ENCODE assay signal across 1 cellular context in the genomic region with DNA sequence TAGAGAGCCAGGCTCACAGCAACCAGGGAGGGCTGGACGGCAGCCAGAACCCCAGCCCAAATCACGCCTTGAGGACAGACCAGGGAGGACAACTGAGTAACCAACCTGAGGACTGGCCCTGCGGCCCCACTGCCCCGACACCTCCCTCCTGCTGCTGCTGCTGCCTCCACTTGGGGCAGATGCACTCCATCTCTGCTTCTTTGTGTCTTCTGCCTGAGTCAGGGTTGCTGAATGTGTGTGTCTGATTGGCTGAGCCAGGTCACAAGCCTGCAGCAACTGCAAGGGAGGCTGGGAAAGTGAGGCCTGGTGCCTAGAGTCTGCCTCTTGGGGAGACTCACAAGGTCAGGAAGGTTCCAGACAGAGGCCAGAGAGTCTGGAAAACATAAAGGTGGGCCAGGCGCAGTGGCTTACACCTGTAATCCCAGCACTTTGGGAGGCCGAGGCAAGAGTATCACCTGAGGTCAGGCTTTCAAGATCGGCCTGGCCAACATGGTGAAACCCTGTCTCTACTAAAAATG.
A peak's percentile ranks its signal among the peaks of the same experiment; 100 is the strongest.
TF ChIP-seq lines count a peak whose summit lies in the region.

No MANE protein-coding gene starts in this region.

TF ChIP-seq in K562, 482 proteins besides CTCF, POLR2A, EP300 and RAD21 (continued from another document and continues in another):
- TF ChIP-seq, protein P1, sequence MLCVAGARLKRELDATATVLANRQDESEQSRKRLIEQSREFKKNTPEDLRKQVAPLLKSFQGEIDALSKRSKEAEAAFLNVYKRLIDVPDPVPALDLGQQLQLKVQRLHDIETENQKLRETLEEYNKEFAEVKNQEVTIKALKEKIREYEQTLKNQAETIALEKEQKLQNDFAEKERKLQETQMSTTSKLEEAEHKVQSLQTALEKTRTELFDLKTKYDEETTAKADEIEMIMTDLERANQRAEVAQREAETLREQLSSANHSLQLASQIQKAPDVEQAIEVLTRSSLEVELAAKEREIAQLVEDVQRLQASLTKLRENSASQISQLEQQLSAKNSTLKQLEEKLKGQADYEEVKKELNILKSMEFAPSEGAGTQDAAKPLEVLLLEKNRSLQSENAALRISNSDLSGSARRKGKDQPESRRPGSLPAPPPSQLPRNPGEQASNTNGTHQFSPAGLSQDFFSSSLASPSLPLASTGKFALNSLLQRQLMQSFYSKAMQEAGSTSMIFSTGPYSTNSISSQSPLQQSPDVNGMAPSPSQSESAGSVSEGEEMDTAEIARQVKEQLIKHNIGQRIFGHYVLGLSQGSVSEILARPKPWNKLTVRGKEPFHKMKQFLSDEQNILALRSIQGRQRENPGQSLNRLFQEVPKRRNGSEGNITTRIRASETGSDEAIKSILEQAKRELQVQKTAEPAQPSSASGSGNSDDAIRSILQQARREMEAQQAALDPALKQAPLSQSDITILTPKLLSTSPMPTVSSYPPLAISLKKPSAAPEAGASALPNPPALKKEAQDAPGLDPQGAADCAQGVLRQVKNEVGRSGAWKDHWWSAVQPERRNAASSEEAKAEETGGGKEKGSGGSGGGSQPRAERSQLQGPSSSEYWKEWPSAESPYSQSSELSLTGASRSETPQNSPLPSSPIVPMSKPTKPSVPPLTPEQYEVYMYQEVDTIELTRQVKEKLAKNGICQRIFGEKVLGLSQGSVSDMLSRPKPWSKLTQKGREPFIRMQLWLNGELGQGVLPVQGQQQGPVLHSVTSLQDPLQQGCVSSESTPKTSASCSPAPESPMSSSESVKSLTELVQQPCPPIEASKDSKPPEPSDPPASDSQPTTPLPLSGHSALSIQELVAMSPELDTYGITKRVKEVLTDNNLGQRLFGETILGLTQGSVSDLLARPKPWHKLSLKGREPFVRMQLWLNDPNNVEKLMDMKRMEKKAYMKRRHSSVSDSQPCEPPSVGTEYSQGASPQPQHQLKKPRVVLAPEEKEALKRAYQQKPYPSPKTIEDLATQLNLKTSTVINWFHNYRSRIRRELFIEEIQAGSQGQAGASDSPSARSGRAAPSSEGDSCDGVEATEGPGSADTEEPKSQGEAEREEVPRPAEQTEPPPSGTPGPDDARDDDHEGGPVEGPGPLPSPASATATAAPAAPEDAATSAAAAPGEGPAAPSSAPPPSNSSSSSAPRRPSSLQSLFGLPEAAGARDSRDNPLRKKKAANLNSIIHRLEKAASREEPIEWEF (CRISPR knock-in tag; IDR thresholded peaks at IDR 0.05): no peak
- no peak for TF ChIP-seq ZNF76 (CRISPR knock-in tag; IDR thresholded peaks at IDR 0.05; ENCODE audit: borderline replicate concordance)
- no peak for TF ChIP-seq FUS (optimal IDR thresholded peaks at IDR 0.05; ENCODE audit: low read depth, low read length)
- TF ChIP-seq JUN (IDR thresholded peaks at IDR 0.05; ENCODE audit: borderline replicate concordance, low read depth, low read length): 0 out of 2 replicates have a peak, but pooled peaks have one; percentile 40
- TF ChIP-seq JUN (CRISPR knock-in tag; IDR thresholded peaks at IDR 0.05; ENCODE audit: borderline replicate concordance): no peak
- TF ChIP-seq SREBF2 (CRISPR knock-in tag; IDR thresholded peaks at IDR 0.05): no peak
- TF ChIP-seq ZNF699 (CRISPR knock-in tag; IDR thresholded peaks at IDR 0.05; ENCODE audit: insufficient replicate concordance): no peak
- TF ChIP-seq SIN3B (IDR thresholded peaks at IDR 0.05; ENCODE audit: low read depth): no peak
- TF ChIP-seq ZNF24 (IDR thresholded peaks at IDR 0.05): no peak
- TF ChIP-seq, protein P2, sequence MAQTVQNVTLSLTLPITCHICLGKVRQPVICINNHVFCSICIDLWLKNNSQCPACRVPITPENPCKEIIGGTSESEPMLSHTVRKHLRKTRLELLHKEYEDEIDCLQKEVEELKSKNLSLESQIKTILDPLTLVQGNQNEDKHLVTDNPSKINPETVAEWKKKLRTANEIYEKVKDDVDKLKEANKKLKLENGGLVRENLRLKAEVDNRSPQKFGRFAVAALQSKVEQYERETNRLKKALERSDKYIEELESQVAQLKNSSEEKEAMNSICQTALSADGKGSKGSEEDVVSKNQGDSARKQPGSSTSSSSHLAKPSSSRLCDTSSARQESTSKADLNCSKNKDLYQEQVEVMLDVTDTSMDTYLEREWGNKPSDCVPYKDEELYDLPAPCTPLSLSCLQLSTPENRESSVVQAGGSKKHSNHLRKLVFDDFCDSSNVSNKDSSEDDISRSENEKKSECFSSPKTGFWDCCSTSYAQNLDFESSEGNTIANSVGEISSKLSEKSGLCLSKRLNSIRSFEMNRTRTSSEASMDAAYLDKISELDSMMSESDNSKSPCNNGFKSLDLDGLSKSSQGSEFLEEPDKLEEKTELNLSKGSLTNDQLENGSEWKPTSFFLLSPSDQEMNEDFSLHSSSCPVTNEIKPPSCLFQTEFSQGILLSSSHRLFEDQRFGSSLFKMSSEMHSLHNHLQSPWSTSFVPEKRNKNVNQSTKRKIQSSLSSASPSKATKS (CRISPR knock-in tag; IDR thresholded peaks at IDR 0.05): no peak
- TF ChIP-seq CBFB (CRISPR knock-in tag; IDR thresholded peaks at IDR 0.05): no peak
- TF ChIP-seq RBM39 (optimal IDR thresholded peaks at IDR 0.05; ENCODE audit: low read depth, low read length): no peak
- peak; percentile 22; the same call in 1 of the 2 replicates for TF ChIP-seq ZNF316 (IDR thresholded peaks at IDR 0.05)
- no peak for TF ChIP-seq ERF (CRISPR knock-in tag; IDR thresholded peaks at IDR 0.05)
- TF ChIP-seq ZFX (CRISPR knock-in tag; IDR thresholded peaks at IDR 0.05): 0 out of 2 replicates have a peak, but pooled peaks have one; percentile 20
- TF ChIP-seq NCOA4 (IDR thresholded peaks at IDR 0.05; ENCODE audit: partially characterized antibody): no peak
- no peak for TF ChIP-seq L3MBTL2 (IDR thresholded peaks at IDR 0.05)
- no peak for TF ChIP-seq NFIX (CRISPR knock-in tag; IDR thresholded peaks at IDR 0.05; ENCODE audit: low read depth)
- TF ChIP-seq, protein P3, sequence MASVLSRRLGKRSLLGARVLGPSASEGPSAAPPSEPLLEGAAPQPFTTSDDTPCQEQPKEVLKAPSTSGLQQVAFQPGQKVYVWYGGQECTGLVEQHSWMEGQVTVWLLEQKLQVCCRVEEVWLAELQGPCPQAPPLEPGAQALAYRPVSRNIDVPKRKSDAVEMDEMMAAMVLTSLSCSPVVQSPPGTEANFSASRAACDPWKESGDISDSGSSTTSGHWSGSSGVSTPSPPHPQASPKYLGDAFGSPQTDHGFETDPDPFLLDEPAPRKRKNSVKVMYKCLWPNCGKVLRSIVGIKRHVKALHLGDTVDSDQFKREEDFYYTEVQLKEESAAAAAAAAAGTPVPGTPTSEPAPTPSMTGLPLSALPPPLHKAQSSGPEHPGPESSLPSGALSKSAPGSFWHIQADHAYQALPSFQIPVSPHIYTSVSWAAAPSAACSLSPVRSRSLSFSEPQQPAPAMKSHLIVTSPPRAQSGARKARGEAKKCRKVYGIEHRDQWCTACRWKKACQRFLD (CRISPR knock-in tag; IDR thresholded peaks at IDR 0.05): no peak
- no peak for TF ChIP-seq ILF3 (IDR thresholded peaks at IDR 0.05; ENCODE audit: borderline replicate concordance)
- TF ChIP-seq HSF4 (CRISPR knock-in tag; IDR thresholded peaks at IDR 0.05; ENCODE audit: borderline replicate concordance): no peak
- TF ChIP-seq, protein P4, sequence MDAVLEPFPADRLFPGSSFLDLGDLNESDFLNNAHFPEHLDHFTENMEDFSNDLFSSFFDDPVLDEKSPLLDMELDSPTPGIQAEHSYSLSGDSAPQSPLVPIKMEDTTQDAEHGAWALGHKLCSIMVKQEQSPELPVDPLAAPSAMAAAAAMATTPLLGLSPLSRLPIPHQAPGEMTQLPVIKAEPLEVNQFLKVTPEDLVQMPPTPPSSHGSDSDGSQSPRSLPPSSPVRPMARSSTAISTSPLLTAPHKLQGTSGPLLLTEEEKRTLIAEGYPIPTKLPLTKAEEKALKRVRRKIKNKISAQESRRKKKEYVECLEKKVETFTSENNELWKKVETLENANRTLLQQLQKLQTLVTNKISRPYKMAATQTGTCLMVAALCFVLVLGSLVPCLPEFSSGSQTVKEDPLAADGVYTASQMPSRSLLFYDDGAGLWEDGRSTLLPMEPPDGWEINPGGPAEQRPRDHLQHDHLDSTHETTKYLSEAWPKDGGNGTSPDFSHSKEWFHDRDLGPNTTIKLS (IDR thresholded peaks at IDR 0.05; ENCODE audit: borderline replicate concordance, low read depth): no peak
- TF ChIP-seq, protein P5, sequence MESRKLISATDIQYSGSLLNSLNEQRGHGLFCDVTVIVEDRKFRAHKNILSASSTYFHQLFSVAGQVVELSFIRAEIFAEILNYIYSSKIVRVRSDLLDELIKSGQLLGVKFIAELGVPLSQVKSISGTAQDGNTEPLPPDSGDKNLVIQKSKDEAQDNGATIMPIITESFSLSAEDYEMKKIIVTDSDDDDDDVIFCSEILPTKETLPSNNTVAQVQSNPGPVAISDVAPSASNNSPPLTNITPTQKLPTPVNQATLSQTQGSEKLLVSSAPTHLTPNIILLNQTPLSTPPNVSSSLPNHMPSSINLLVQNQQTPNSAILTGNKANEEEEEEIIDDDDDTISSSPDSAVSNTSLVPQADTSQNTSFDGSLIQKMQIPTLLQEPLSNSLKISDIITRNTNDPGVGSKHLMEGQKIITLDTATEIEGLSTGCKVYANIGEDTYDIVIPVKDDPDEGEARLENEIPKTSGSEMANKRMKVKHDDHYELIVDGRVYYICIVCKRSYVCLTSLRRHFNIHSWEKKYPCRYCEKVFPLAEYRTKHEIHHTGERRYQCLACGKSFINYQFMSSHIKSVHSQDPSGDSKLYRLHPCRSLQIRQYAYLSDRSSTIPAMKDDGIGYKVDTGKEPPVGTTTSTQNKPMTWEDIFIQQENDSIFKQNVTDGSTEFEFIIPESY (CRISPR knock-in tag; IDR thresholded peaks at IDR 0.05): no peak
- TF ChIP-seq, protein P6, sequence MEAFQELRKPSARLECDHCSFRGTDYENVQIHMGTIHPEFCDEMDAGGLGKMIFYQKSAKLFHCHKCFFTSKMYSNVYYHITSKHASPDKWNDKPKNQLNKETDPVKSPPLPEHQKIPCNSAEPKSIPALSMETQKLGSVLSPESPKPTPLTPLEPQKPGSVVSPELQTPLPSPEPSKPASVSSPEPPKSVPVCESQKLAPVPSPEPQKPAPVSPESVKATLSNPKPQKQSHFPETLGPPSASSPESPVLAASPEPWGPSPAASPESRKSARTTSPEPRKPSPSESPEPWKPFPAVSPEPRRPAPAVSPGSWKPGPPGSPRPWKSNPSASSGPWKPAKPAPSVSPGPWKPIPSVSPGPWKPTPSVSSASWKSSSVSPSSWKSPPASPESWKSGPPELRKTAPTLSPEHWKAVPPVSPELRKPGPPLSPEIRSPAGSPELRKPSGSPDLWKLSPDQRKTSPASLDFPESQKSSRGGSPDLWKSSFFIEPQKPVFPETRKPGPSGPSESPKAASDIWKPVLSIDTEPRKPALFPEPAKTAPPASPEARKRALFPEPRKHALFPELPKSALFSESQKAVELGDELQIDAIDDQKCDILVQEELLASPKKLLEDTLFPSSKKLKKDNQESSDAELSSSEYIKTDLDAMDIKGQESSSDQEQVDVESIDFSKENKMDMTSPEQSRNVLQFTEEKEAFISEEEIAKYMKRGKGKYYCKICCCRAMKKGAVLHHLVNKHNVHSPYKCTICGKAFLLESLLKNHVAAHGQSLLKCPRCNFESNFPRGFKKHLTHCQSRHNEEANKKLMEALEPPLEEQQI (IDR thresholded peaks at IDR 0.05): peak; percentile 86
- TF ChIP-seq SOX6 (IDR thresholded peaks at IDR 0.05): no peak
- TF ChIP-seq ZNF431 (CRISPR knock-in tag; IDR thresholded peaks at IDR 0.05): no peak
- TF ChIP-seq SMC3 (conservative IDR thresholded peaks at IDR 0.05; ENCODE audit: insufficient read depth, low read depth, low read length): peak; percentile 40; the same call in 1 of the 2 replicates
- TF ChIP-seq, protein P7, sequence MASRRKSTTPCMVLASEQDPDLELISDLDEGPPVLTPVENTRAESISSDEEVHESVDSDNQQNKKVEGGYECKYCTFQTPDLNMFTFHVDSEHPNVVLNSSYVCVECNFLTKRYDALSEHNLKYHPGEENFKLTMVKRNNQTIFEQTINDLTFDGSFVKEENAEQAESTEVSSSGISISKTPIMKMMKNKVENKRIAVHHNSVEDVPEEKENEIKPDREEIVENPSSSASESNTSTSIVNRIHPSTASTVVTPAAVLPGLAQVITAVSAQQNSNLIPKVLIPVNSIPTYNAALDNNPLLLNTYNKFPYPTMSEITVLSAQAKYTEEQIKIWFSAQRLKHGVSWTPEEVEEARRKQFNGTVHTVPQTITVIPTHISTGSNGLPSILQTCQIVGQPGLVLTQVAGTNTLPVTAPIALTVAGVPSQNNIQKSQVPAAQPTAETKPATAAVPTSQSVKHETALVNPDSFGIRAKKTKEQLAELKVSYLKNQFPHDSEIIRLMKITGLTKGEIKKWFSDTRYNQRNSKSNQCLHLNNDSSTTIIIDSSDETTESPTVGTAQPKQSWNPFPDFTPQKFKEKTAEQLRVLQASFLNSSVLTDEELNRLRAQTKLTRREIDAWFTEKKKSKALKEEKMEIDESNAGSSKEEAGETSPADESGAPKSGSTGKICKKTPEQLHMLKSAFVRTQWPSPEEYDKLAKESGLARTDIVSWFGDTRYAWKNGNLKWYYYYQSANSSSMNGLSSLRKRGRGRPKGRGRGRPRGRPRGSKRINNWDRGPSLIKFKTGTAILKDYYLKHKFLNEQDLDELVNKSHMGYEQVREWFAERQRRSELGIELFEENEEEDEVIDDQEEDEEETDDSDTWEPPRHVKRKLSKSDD (conservative IDR thresholded peaks at IDR 0.05; ENCODE audit: low read length): no peak
- TF ChIP-seq, protein P8, sequence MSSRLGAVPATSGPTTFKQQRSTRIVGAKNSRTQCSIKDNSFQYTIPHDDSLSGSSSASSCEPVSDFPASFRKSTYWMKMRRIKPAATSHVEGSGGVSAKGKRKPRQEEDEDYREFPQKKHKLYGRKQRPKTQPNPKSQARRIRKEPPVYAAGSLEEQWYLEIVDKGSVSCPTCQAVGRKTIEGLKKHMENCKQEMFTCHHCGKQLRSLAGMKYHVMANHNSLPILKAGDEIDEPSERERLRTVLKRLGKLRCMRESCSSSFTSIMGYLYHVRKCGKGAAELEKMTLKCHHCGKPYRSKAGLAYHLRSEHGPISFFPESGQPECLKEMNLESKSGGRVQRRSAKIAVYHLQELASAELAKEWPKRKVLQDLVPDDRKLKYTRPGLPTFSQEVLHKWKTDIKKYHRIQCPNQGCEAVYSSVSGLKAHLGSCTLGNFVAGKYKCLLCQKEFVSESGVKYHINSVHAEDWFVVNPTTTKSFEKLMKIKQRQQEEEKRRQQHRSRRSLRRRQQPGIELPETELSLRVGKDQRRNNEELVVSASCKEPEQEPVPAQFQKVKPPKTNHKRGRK (tag; IDR thresholded peaks at IDR 0.05): no peak
- TF ChIP-seq ESRRB (CRISPR knock-in tag; IDR thresholded peaks at IDR 0.05; ENCODE audit: borderline replicate concordance): no peak
- TF ChIP-seq JUNB (CRISPR knock-in tag; conservative IDR thresholded peaks at IDR 0.05): no peak
- no peak for TF ChIP-seq ZNF239 (CRISPR knock-in tag; IDR thresholded peaks at IDR 0.05)
- TF ChIP-seq NCOR1 (IDR thresholded peaks at IDR 0.05): no peak
- no peak for TF ChIP-seq PTTG1 (tag; IDR thresholded peaks at IDR 0.05; ENCODE audit: low read depth)
- TF ChIP-seq, protein P9, sequence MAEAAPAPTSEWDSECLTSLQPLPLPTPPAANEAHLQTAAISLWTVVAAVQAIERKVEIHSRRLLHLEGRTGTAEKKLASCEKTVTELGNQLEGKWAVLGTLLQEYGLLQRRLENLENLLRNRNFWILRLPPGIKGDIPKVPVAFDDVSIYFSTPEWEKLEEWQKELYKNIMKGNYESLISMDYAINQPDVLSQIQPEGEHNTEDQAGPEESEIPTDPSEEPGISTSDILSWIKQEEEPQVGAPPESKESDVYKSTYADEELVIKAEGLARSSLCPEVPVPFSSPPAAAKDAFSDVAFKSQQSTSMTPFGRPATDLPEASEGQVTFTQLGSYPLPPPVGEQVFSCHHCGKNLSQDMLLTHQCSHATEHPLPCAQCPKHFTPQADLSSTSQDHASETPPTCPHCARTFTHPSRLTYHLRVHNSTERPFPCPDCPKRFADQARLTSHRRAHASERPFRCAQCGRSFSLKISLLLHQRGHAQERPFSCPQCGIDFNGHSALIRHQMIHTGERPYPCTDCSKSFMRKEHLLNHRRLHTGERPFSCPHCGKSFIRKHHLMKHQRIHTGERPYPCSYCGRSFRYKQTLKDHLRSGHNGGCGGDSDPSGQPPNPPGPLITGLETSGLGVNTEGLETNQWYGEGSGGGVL (CRISPR knock-in tag; IDR thresholded peaks at IDR 0.05): no peak
- no peak for TF ChIP-seq STAT5A (IDR thresholded peaks at IDR 0.05; ENCODE audit: borderline replicate concordance, low read length)
